Comparison of ENCODE assay signal across 11 cellular contexts in genomic region chr15:92393994-92394326, GRCh38. TPM values are rescaled to one million over a fixed set of nuclear protein-coding genes. Genes with fewer than 3 reads are reported as not detected.
DNase-seq lines count a peak whose midpoint lies in the region; ATAC-seq and TF ChIP-seq lines count a peak whose summit lies in the region.
"Had no signal": no experiment of that assay in that cellular context is flagged by ENCODE, and none has a peak within 500 bp of the region (broad histone marks: within the 10 kb centered on the region; RNA-seq: fewer than 3 reads in every experiment).

No MANE protein-coding gene starts in this region.

- H3K4me1 ChIP-seq in iPS-15b (ENCODE audit: control insufficient read depth, insufficient read depth, low read length): peaks cover 3% of the 10 kb centered on the region
- H3K4me1 ChIP-seq: parathyroid adenoma had no signal

- peak overlapping the region in 1 of 21 experiments; percentile 62 for H3K27ac ChIP-seq in skin epidermis
- H3K27ac ChIP-seq: parathyroid adenoma had no signal

- ATAC-seq in WTC11 (peak; percentile 13), GM21786 (IDR thresholded peaks at IDR 0.05; ENCODE audit: unreplicated experiment) (no peak), GM21526 (IDR thresholded peaks at IDR 0.05; ENCODE audit: low FRiP score, unreplicated experiment) (no peak), HG02870 (IDR thresholded peaks at IDR 0.05; ENCODE audit: unreplicated experiment) (no peak)

- peaks cover 80% of the 10 kb centered on the region for H3K27me3 Mint-ChIP-seq in WTC11 (ENCODE audit: low read depth)

- H3K27ac Mint-ChIP-seq in WTC11: no peak overlapping the region
- H3K27ac Mint-ChIP-seq: activated CD4-positive, alpha-beta memory T cell treated with anti-CD3 and anti-CD28 coated beads for 36 hours had no signal

- H3K36me3 ChIP-seq in iPS-15b (ENCODE audit: control insufficient read depth, insufficient read depth, low read length): no peaks in the 10 kb centered on the region

- no peaks in the 10 kb centered on the region for H3K9me3 ChIP-seq in iPS-15b (ENCODE audit: control insufficient read depth, insufficient read depth, low read length)

- H3K4me1 Mint-ChIP-seq in WTC11: peaks cover 27% of the 10 kb centered on the region

- POLR2A ChIA-PET in WTC11 (lab: Charles Lee): interaction anchor here (0.5 to 1.0 kb wide), 4 partner anchors 17 to 701 kb away, joined by 3 to 12 read pairs (median 6); no protein-coding TSS in a partner anchor

- H3K27me3 ChIP-seq in iPS-15b (ENCODE audit: control insufficient read depth, insufficient read depth, low read length): peaks cover 58% of the 10 kb centered on the region

- H3K4me3 ChIP-seq in iPS-15b (ENCODE audit: low read depth, low read length) (peak overlapping the region; percentile 83), skin epidermis (peak overlapping the region; percentile 15 to 38 (median 31))

- CTCF ChIA-PET in WTC11 (lab: Charles Lee): interaction anchor here (0.5 to 5.1 kb wide), 16 partner anchors 9 to 538 kb away, joined by 3 to 44 read pairs (median 4); no protein-coding TSS in a partner anchor

- TF ChIP-seq CTCF in WTC11 (IDR thresholded peaks at IDR 0.05): no peak

- H3K36me3 Mint-ChIP-seq in WTC11: no peaks in the 10 kb centered on the region
- H3K36me3 Mint-ChIP-seq: activated CD4-positive, alpha-beta memory T cell treated with anti-CD3 and anti-CD28 coated beads for 36 hours had no signal

- H3K9me3 Mint-ChIP-seq in WTC11: no peaks in the 10 kb centered on the region
- H3K9me3 Mint-ChIP-seq: activated CD4-positive, alpha-beta memory T cell treated with anti-CD3 and anti-CD28 coated beads for 36 hours had no signal

- no peak overlapping the region for H3K9ac ChIP-seq in iPS-15b (ENCODE audit: low read depth, low read length)
- H3K9ac ChIP-seq: parathyroid adenoma had no signal

- DNase-seq in NCI-H524 (lab: John Stamatoyannopoulos, UW) (peak; percentile 51 to 66), NCI-H524 treated with DMSO at 0.1 percent for 48 hours (lab: John Stamatoyannopoulos, UW) (no peak), WTC11 (ENCODE audit: low spot score) (peak; percentile 42)
- DNase-seq: ACHN had no signal

- peak overlapping the region; percentile 90 for H3K4me3 Mint-ChIP-seq in WTC11
- H3K4me3 Mint-ChIP-seq: activated CD4-positive, alpha-beta memory T cell treated with anti-CD3 and anti-CD28 coated beads for 36 hours had no signal

TF ChIP-seq in WTC11, 78 proteins besides CTCF, POLR2A, EP300 and RAD21 (continues in another document):
- TF ChIP-seq ZNF425 (CRISPR knock-in tag; conservative IDR thresholded peaks at IDR 0.05) (no peak), ESRRA (CRISPR knock-in tag; IDR thresholded peaks at IDR 0.05; ENCODE audit: borderline replicate concordance) (no peak), KAT7 (CRISPR knock-in tag; IDR thresholded peaks at IDR 0.05; ENCODE audit: borderline replicate concordance) (0 out of 2 replicates have a peak, but pooled peaks have one; percentile 78), ZNF671 (CRISPR knock-in tag; IDR thresholded peaks at IDR 0.05) (no peak), CREM (CRISPR knock-in tag; IDR thresholded peaks at IDR 0.05) (0 out of 2 replicates have a peak, but pooled peaks have one; percentile 26), ELF4 (CRISPR knock-in tag; IDR thresholded peaks at IDR 0.05; ENCODE audit: low read depth) (no peak), ZBTB21 (CRISPR knock-in tag; IDR thresholded peaks at IDR 0.05; ENCODE audit: borderline replicate concordance) (no peak), FOXP1 (CRISPR knock-in tag; IDR thresholded peaks at IDR 0.05; ENCODE audit: borderline replicate concordance) (peak; percentile 33; the same call in 1 of the 2 replicates), PRRX2 (CRISPR knock-in tag; IDR thresholded peaks at IDR 0.05) (no peak), GABPB1 (CRISPR knock-in tag; IDR thresholded peaks at IDR 0.05) (no peak)
- TF ChIP-seq, protein P1, sequence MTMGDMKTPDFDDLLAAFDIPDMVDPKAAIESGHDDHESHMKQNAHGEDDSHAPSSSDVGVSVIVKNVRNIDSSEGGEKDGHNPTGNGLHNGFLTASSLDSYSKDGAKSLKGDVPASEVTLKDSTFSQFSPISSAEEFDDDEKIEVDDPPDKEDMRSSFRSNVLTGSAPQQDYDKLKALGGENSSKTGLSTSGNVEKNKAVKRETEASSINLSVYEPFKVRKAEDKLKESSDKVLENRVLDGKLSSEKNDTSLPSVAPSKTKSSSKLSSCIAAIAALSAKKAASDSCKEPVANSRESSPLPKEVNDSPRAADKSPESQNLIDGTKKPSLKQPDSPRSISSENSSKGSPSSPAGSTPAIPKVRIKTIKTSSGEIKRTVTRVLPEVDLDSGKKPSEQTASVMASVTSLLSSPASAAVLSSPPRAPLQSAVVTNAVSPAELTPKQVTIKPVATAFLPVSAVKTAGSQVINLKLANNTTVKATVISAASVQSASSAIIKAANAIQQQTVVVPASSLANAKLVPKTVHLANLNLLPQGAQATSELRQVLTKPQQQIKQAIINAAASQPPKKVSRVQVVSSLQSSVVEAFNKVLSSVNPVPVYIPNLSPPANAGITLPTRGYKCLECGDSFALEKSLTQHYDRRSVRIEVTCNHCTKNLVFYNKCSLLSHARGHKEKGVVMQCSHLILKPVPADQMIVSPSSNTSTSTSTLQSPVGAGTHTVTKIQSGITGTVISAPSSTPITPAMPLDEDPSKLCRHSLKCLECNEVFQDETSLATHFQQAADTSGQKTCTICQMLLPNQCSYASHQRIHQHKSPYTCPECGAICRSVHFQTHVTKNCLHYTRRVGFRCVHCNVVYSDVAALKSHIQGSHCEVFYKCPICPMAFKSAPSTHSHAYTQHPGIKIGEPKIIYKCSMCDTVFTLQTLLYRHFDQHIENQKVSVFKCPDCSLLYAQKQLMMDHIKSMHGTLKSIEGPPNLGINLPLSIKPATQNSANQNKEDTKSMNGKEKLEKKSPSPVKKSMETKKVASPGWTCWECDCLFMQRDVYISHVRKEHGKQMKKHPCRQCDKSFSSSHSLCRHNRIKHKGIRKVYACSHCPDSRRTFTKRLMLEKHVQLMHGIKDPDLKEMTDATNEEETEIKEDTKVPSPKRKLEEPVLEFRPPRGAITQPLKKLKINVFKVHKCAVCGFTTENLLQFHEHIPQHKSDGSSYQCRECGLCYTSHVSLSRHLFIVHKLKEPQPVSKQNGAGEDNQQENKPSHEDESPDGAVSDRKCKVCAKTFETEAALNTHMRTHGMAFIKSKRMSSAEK (CRISPR knock-in tag; IDR thresholded peaks at IDR 0.05; ENCODE audit: borderline replicate concordance): no peak
- TF ChIP-seq, protein P2, sequence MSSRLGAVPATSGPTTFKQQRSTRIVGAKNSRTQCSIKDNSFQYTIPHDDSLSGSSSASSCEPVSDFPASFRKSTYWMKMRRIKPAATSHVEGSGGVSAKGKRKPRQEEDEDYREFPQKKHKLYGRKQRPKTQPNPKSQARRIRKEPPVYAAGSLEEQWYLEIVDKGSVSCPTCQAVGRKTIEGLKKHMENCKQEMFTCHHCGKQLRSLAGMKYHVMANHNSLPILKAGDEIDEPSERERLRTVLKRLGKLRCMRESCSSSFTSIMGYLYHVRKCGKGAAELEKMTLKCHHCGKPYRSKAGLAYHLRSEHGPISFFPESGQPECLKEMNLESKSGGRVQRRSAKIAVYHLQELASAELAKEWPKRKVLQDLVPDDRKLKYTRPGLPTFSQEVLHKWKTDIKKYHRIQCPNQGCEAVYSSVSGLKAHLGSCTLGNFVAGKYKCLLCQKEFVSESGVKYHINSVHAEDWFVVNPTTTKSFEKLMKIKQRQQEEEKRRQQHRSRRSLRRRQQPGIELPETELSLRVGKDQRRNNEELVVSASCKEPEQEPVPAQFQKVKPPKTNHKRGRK (CRISPR knock-in tag; IDR thresholded peaks at IDR 0.05; ENCODE audit: borderline replicate concordance): no peak
- TF ChIP-seq, protein P3, sequence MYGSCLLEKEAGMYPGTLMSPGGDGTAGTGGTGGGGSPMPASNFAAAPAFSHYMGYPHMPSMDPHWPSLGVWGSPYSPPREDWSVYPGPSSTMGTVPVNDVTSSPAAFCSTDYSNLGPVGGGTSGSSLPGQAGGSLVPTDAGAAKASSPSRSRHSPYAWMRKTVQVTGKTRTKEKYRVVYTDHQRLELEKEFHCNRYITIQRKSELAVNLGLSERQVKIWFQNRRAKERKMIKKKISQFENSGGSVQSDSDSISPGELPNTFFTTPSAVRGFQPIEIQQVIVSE (CRISPR knock-in tag; IDR thresholded peaks at IDR 0.05; ENCODE audit: borderline replicate concordance): no peak

RNA-seq across cellular contexts. Expression of gene ST8SIA2, which starts 0.3 kb away (rescaled TPM):
- 1.8 to 2.9 TPM (median 2.2 TPM) in 3 replicates for total RNA-seq in WTC11 (2021)
- total RNA-seq: activated CD4-positive, alpha-beta memory T cell treated with anti-CD3 and anti-CD28 coated beads for 36 hours had no signal
